14 cellular contexts compared by ENCODE assay signal in genomic region chr9:34554211-34555001, GRCh38. TPM values are rescaled to one million over a fixed set of nuclear protein-coding genes. Genes with fewer than 3 reads are reported as not detected.
DNase-seq lines count a peak whose midpoint lies in the region; ATAC-seq and TF ChIP-seq lines count a peak whose summit lies in the region.
"Had no signal": no experiment of that assay in that cellular context is flagged by ENCODE, and none has a peak within 500 bp of the region (broad histone marks: within the 10 kb centered on the region; RNA-seq: fewer than 3 reads in every experiment).

No MANE protein-coding gene starts in this region.

- peak overlapping the region; percentile 65 for H3K27ac Mint-ChIP-seq in T-helper 17 cell
- H3K27ac Mint-ChIP-seq: stimulated activated effector memory CD8-positive, alpha-beta T cell treated with anti-CD3 and anti-CD28 coated beads, Interleukin-12 subunit alpha, Interleukin-12 subunit beta, amount 100 ng/mL, for 72 hours had no signal

- WGBS in psoas muscle, 3 donors, result 52 to 73% (median 59%) methylated on average over 16 of the region's 16 CpGs

- TF ChIP-seq CTCF in psoas muscle (IDR thresholded peaks at IDR 0.05), result no peak

- DNase-seq in NCI-H1417 (lab: John Stamatoyannopoulos, UW) (peak; percentile 61 to 84 (median 74)), NCI-H1417 treated with DMSO at 0.1 percent for 48 hours (lab: John Stamatoyannopoulos, UW) (no peak), NCI-H146 treated with DMSO at 0.1 percent for 48 hours (lab: John Stamatoyannopoulos, UW; ENCODE audit: unreplicated experiment) (peak; percentile 11), T-helper 17 cell (no peak), psoas muscle (peak in 1 of 2 donors; percentile 50)
- DNase-seq: activated T-cell treated with anti-CD3 and anti-CD28 coated beads, Interleukin-2, amount 50 U/mL, for 4 hours; GDM1; IMR-90; PC-9; stimulated activated CD4-positive, alpha-beta T cell treated with anti-CD3 and anti-CD28 coated beads, Interleukin-15, amount 100 ng/mL, for 24 hours had no signal

- H3K36me3 ChIP-seq in psoas muscle (ENCODE audit: insufficient read depth in 1 of 2, low read depth in 1 of 2), result peaks cover 0 to 22% of the 10 kb centered on the region in 2 donors

- peak overlapping the region; percentile 50 for H3K27ac ChIP-seq in psoas muscle
- H3K27ac ChIP-seq: PC-9 had no signal

- peaks cover 6% of the 10 kb centered on the region for H3K4me1 Mint-ChIP-seq in T-helper 17 cell
- H3K4me1 Mint-ChIP-seq: stimulated activated effector memory CD8-positive, alpha-beta T cell treated with anti-CD3 and anti-CD28 coated beads, Interleukin-12 subunit alpha, Interleukin-12 subunit beta, amount 100 ng/mL, for 72 hours had no signal

- peaks cover 45% of the 10 kb centered on the region for H3K27me3 Mint-ChIP-seq in T-helper 17 cell

- H3K4me3 ChIP-seq in psoas muscle, result no peak overlapping the region
- H3K4me3 ChIP-seq: PC-9 had no signal

- no peak overlapping the region for H3K4me3 Mint-ChIP-seq in T-helper 17 cell
- H3K4me3 Mint-ChIP-seq: activated T-cell treated with anti-CD3 and anti-CD28 coated beads, Interleukin-2, amount 50 U/mL, for 4 hours; stimulated activated effector memory CD8-positive, alpha-beta T cell treated with anti-CD3 and anti-CD28 coated beads, Interleukin-12 subunit alpha, Interleukin-12 subunit beta, amount 100 ng/mL, for 72 hours had no signal

- peaks cover 3% of the 10 kb centered on the region for H3K36me3 Mint-ChIP-seq in T-helper 17 cell (ENCODE audit: low read depth)
- H3K36me3 Mint-ChIP-seq: stimulated activated effector memory CD8-positive, alpha-beta T cell treated with anti-CD3 and anti-CD28 coated beads, Interleukin-12 subunit alpha, Interleukin-12 subunit beta, amount 100 ng/mL, for 72 hours had no signal

- H3K4me1 ChIP-seq in psoas muscle, result peaks cover 34% of the 10 kb centered on the region

- no peaks in the 10 kb centered on the region for H3K27me3 ChIP-seq in psoas muscle (ENCODE audit: insufficient read depth in 3 of 3, low read length in 2 of 3)

- ATAC-seq in T-helper 17 cell (no peak), psoas muscle (no peak), GM21528 (IDR thresholded peaks at IDR 0.05; ENCODE audit: low FRiP score, unreplicated experiment) (no peak), esophagus mucosa (no peak), GM21526 (IDR thresholded peaks at IDR 0.05; ENCODE audit: low FRiP score, unreplicated experiment) (no peak)
- ATAC-seq: activated T-cell treated with anti-CD3 and anti-CD28 coated beads, Interleukin-2, amount 50 U/mL, for 4 hours; stimulated activated effector memory CD8-positive, alpha-beta T cell treated with anti-CD3 and anti-CD28 coated beads, Interleukin-12 subunit alpha, Interleukin-12 subunit beta, amount 100 ng/mL, for 72 hours had no signal

- no peaks in the 10 kb centered on the region for H3K9me3 ChIP-seq in T-helper 17 cell (ENCODE audit: control insufficient read depth, low read length, poor library complexity, severe bottlenecking)
- no peaks in the 10 kb centered on the region for H3K9me3 ChIP-seq in psoas muscle

- intact Hi-C loops in psoas muscle (cut with DNase I), result no loop called here

RNA-seq across cellular contexts. Expression of gene ENHO, which starts 31.6 kb away (rescaled TPM):
- total RNA-seq in T-helper 17 cell (1 to 10 TPM in 1 of 2 donors, not detected in 1; 1.4 TPM), psoas muscle (under 1 TPM in 3 of 4 donors, not detected in 1; 0.20 to 0.64 (median 0.26) TPM), esophagus mucosa (0.24 TPM)
- 1 to 10 TPM in 1 of 3 donors, under 1 TPM in 2; 0.35 to 1.2 (median 0.39) TPM for polyA plus RNA-seq in psoas muscle
- total RNA-seq: activated T-cell treated with anti-CD3 and anti-CD28 coated beads, Interleukin-2, amount 50 U/mL, for 4 hours; IMR-90; PC-9 had no signal
- polyA plus RNA-seq: IMR-90 had no signal

RNA-seq across cellular contexts. Expression of gene CNTFR, which starts 35.1 kb away (rescaled TPM):
- total RNA-seq in T-helper 17 cell (not detected), psoas muscle (10 to 100 TPM; 32.3 to 85.1 (median 54.7) TPM), esophagus mucosa (not detected)
- polyA plus RNA-seq in psoas muscle, result 10 to 100 TPM; 59.9 to 97.4 (median 64.4) TPM
- total RNA-seq: IMR-90, PC-9 had no signal
- polyA plus RNA-seq: IMR-90 had no signal

RNA-seq across cellular contexts. Expression of gene RPP25L, which starts 57.5 kb away (rescaled TPM):
- total RNA-seq in T-helper 17 cell, result 1 to 10 TPM; 8.3 to 9.0 TPM
- 10 to 100 TPM; 63.1 to 84.7 (median 68.3) TPM for total RNA-seq in psoas muscle
- polyA plus RNA-seq in psoas muscle, result 100 to 1,000 TPM in 1 of 3 donors, 10 to 100 TPM in 2; 58.5 to 124 (median 70.1) TPM
- 26.3 TPM for total RNA-seq in esophagus mucosa

Comparison
In these comparisons a context has a peak if more than half of its experiments do, and no peak if none do; other contexts are left out.
1. DNase-seq: peak in NCI-H1417 (3 of 3) and NCI-H146 treated with DMSO at 0.1 percent for 48 hours (single experiment); none in NCI-H1417 treated with DMSO at 0.1 percent for 48 hours (single experiment) and T-helper 17 cell (0 of 3).
2. RNA of gene CNTFR, which starts 35.1 kb away (total RNA-seq): 32.3 to 85.1 TPM in psoas muscle; not detected in T-helper 17 cell and not detected in esophagus mucosa (single experiment); every median in the first group is over 10 times any median in the second.